ENCODE assay signal across 21 cellular contexts in the genomic region with DNA sequence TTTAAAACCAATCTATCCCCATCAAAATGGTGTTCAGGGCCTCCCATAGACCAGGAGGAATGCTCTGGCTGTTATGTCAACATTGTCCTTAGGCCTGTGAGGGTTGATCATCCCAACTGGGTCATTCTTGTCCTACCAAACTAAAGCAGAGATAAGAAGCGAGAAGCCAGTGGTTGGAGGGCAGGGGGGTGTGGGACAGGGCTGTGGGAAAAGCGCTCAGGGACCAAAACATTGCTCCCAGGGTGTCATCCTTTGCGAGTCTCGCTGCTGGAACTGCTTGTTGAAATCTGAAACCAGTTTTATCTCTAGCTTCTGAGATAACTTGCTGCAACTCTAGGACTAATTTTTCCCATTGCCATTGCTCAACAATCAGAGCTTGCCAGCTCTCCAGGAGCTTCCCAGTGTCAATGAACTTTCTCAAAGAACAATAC. TPM values are rescaled to one million over a fixed set of nuclear protein-coding genes. Genes with fewer than 3 reads are reported as not detected.
DNase-seq lines count a peak whose midpoint lies in the region; ATAC-seq and TF ChIP-seq lines count a peak whose summit lies in the region.
"Had no signal": no experiment of that assay in that cellular context is flagged by ENCODE, and none has a peak within 500 bp of the region (broad histone marks: within the 10 kb centered on the region; RNA-seq: fewer than 3 reads in every experiment).

No MANE protein-coding gene starts in this region.

- H3K9me3 ChIP-seq in adrenal gland (replicated peaks in 1 of 3) (no peaks in the 10 kb centered on the region), HAP-1 (no peaks in the 10 kb centered on the region)
- H3K9me3 ChIP-seq: gastroesophageal sphincter, mucosa of descending colon, transverse colon had no signal

- 30 to 41% (median 31%) methylated on average over 4 of the region's 4 CpGs for WGBS in adrenal gland, 4 donors

- TF ChIP-seq CTCF in adrenal gland (IDR thresholded peaks at IDR 0.05) (no peak), nephron progenitor cell (IDR thresholded peaks at IDR 0.05) (no peak)

- TF ChIP-seq POLR2A in adrenal gland (IDR thresholded peaks at IDR 0.05), result no peak

- H3K9me3 Mint-ChIP-seq in nephron progenitor cell, result no peaks in the 10 kb centered on the region
- H3K9me3 Mint-ChIP-seq: activated CD4-positive, alpha-beta memory T cell treated with anti-CD3 and anti-CD28 coated beads for 36 hours; activated T-cell treated with anti-CD3 and anti-CD28 coated beads, Interleukin-2, amount 50 U/mL, for 72 hours; CD4-positive, alpha-beta memory T cell; T-cell had no signal

- H3K36me3 Mint-ChIP-seq in nephron progenitor cell (ENCODE audit: low read depth), result no peaks in the 10 kb centered on the region
- H3K36me3 Mint-ChIP-seq: activated CD4-positive, alpha-beta memory T cell treated with anti-CD3 and anti-CD28 coated beads for 36 hours; activated naive CD8-positive, alpha-beta T cell; CD4-positive, alpha-beta memory T cell; T-cell had no signal

- H3K4me1 Mint-ChIP-seq in nephron progenitor cell, result peaks cover 30% of the 10 kb centered on the region
- H3K4me1 Mint-ChIP-seq: CD4-positive, alpha-beta memory T cell; T-cell had no signal

- peak overlapping the region; percentile 68 for H2AFZ ChIP-seq in ACC112 (ENCODE audit: low read length, unreplicated experiment)

- intact Hi-C loops in adrenal gland (cut with DNase I) (no loop called here), left cardiac atrium (cut with DNase I) (no loop called here)

- H3K4me1 ChIP-seq in ACC112 (ENCODE audit: control insufficient read depth, insufficient read depth, low read length, unreplicated experiment), result peaks cover 5% of the 10 kb centered on the region
- H3K4me1 ChIP-seq in adrenal gland (replicated peaks in 1 of 2), result peaks cover 0 to 7% of the 10 kb centered on the region in 2 donors
- H3K4me1 ChIP-seq in HAP-1, result no peaks in the 10 kb centered on the region
- H3K4me1 ChIP-seq: gastroesophageal sphincter, transverse colon had no signal

- H3K27ac Mint-ChIP-seq in nephron progenitor cell, result no peak overlapping the region
- H3K27ac Mint-ChIP-seq: activated CD4-positive, alpha-beta memory T cell treated with anti-CD3 and anti-CD28 coated beads for 36 hours; activated naive CD8-positive, alpha-beta T cell; activated T-cell treated with anti-CD3 and anti-CD28 coated beads, Interleukin-2, amount 50 U/mL, for 72 hours; CD4-positive, alpha-beta memory T cell; T-cell had no signal

- in situ Hi-C loops in HAP-1 (cut with MboI; ENCODE audit: low sequenced_read_pairs), result no loop called here

- ATAC-seq in left cardiac atrium (peak; percentile 89), GM21825 (IDR thresholded peaks at IDR 0.05; ENCODE audit: unreplicated experiment) (no peak), GM21367 (IDR thresholded peaks at IDR 0.05; ENCODE audit: unreplicated experiment) (no peak)
- ATAC-seq: activated T-cell treated with anti-CD3 and anti-CD28 coated beads, Interleukin-2, amount 50 U/mL, for 72 hours; gastroesophageal sphincter; mucosa of descending colon; T-cell had no signal

- H3K4me3 ChIP-seq in ACC112 (ENCODE audit: low read depth, low read length) (no peak overlapping the region), adrenal gland (no peak overlapping the region), HAP-1 (no peak overlapping the region)
- H3K4me3 ChIP-seq: gastroesophageal sphincter, mucosa of descending colon, transverse colon had no signal

- H3K79me2 ChIP-seq in ACC112 (ENCODE audit: control insufficient read depth, insufficient read depth, low read length, unreplicated experiment), result no peaks in the 10 kb centered on the region

- H3K36me3 ChIP-seq in ACC112 (ENCODE audit: insufficient read depth, low read length) (no peaks in the 10 kb centered on the region), adrenal gland (replicated peaks in 1 of 2) (no peaks in the 10 kb centered on the region), HAP-1 (replicated peaks) (no peaks in the 10 kb centered on the region)
- H3K36me3 ChIP-seq: gastroesophageal sphincter, transverse colon had no signal

- peak; percentile 54 to 89 (median 82) for DNase-seq in adrenal gland
- peak; percentile 65 for DNase-seq in left cardiac atrium
- peak; percentile 6 for DNase-seq in nephron progenitor cell
- no peak for DNase-seq in globus pallidus (ENCODE audit: low spot score)
- no peak for DNase-seq in HAP-1 (ENCODE audit: low spot score in 2 of 2)
- DNase-seq: ACHN; activated CD4-positive, alpha-beta memory T cell treated with anti-CD3 and anti-CD28 coated beads for 36 hours; activated T-cell treated with anti-CD3 and anti-CD28 coated beads, Interleukin-2, amount 50 U/mL, for 72 hours; CD4-positive, alpha-beta memory T cell; mucosa of descending colon; NCI-H1092; occipital lobe; small intestine; T-cell; transverse colon had no signal

- no peaks in the 10 kb centered on the region for H3K27me3 ChIP-seq in ACC112 (ENCODE audit: insufficient read depth, low read length)
- peaks cover 7% of the 10 kb centered on the region for H3K27me3 ChIP-seq in adrenal gland
- no peaks in the 10 kb centered on the region for H3K27me3 ChIP-seq in HAP-1 (ENCODE audit: low read depth)
- H3K27me3 ChIP-seq: transverse colon had no signal

- H3K27me3 Mint-ChIP-seq in nephron progenitor cell (ENCODE audit: low read depth, poor library complexity), result peaks cover 5% of the 10 kb centered on the region
- H3K27me3 Mint-ChIP-seq: activated naive CD8-positive, alpha-beta T cell had no signal

- H3K27ac ChIP-seq in ACC112 (ENCODE audit: low read depth, low read length), result peak overlapping the region; percentile 34; the same call in 1 of the 2 replicates
- peak overlapping the region in 1 of 5 donors; percentile 36 for H3K27ac ChIP-seq in adrenal gland
- H3K27ac ChIP-seq: gastroesophageal sphincter, transverse colon had no signal

- no peak overlapping the region for H3K4me3 Mint-ChIP-seq in nephron progenitor cell
- H3K4me3 Mint-ChIP-seq: activated CD4-positive, alpha-beta memory T cell treated with anti-CD3 and anti-CD28 coated beads for 36 hours; activated naive CD8-positive, alpha-beta T cell; activated T-cell treated with anti-CD3 and anti-CD28 coated beads, Interleukin-2, amount 50 U/mL, for 72 hours; CD4-positive, alpha-beta memory T cell; T-cell had no signal

RNA-seq across cellular contexts. Expression of gene SPATA31C2, which starts 48.1 kb away (rescaled TPM):
- not detected for total RNA-seq in adrenal gland
- polyA plus RNA-seq in adrenal gland, result not detected
- total RNA-seq in left cardiac atrium, result not detected
- total RNA-seq: activated CD4-positive, alpha-beta memory T cell treated with anti-CD3 and anti-CD28 coated beads for 36 hours; activated T-cell treated with anti-CD3 and anti-CD28 coated beads, Interleukin-2, amount 50 U/mL, for 72 hours; CD4-positive, alpha-beta memory T cell; cerebellum; gastroesophageal sphincter; mucosa of descending colon; occipital lobe; T-cell; transverse colon had no signal
- polyA plus RNA-seq: small intestine had no signal

Comparison
In these comparisons a context has a peak if more than half of its experiments do, and no peak if none do; other contexts are left out.
1. DNase-seq: peak in adrenal gland (7 of 7), left cardiac atrium (single experiment) and nephron progenitor cell (single experiment); none in globus pallidus (single experiment) and HAP-1 (0 of 2).
2. ATAC-seq: peak in left cardiac atrium (2 of 2); none in GM21825 (single experiment) and GM21367 (single experiment).